8 cellular contexts compared by ENCODE assay signal in the genomic region with DNA sequence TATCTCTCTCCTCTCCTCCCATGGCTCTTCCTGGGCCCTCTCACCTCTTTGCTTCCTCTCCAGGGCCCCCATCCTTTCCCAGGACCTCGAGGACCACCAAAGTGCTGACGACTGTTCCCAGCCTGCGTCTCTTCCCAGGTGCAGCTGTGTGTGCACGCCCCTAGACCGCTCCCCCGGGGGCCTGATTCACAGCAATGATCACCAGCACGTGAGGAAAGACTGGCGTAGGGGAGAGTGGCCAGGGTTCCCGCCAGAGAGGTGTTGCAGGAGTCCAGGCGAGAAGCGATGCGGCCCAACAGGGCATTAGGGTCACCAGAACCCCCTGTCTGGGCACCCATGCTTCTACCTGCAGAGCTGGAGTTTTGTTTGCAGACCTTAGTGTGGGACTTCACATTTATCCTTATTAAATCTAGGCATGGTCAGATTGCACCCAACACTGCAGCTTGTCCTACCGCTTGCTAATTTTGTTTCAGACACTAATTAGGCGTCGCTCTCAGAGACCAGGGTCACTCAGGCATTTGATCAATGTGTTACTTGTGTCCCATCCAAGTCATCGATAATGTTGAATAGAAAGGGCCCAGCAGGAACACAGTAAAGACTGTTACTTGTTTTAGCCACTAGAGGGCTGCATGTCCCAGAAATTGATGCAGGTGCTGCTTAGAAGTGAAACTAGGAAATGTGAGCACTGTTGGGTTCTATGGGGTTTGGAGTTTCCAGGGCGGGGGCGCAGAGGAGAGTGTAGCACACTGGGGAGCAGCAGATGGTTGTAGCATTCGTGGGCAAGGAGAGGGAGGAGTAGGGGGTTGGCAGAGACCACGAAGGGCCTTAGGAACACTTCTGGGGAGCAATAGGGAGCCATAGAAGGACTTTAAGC. TPM values are rescaled to one million over a fixed set of nuclear protein-coding genes. Genes with fewer than 3 reads are reported as not detected.
DNase-seq lines count a peak whose midpoint lies in the region; ATAC-seq and TF ChIP-seq lines count a peak whose summit lies in the region.

No MANE protein-coding gene starts in this region.

- peak; percentile 78 for ATAC-seq in GM18505 (IDR thresholded peaks at IDR 0.05; ENCODE audit: unreplicated experiment)
- ATAC-seq in HG02981 (IDR thresholded peaks at IDR 0.05; ENCODE audit: unreplicated experiment), result peak; percentile 82
- ATAC-seq in left lobe of liver, result peak; percentile 93

- H3K79me2 ChIP-seq in ACC112 (ENCODE audit: control insufficient read depth, insufficient read depth, low read length, unreplicated experiment), result no peaks in the 10 kb centered on the region

- H3K36me3 ChIP-seq in ACC112 (ENCODE audit: insufficient read depth, low read length), result no peaks in the 10 kb centered on the region

- H3K27me3 ChIP-seq in ACC112 (ENCODE audit: insufficient read depth, low read length), result no peaks in the 10 kb centered on the region

- DNase-seq in NCI-H2196 (lab: John Stamatoyannopoulos, UW; ENCODE audit: unreplicated experiment), result peak; percentile 39
- peak; percentile 42 for DNase-seq in activated CD4-positive, CD25-positive, alpha-beta regulatory T cell treated with anti-CD3 and anti-CD28 coated beads, Interleukin-2, amount 50 U/mL, for 16 hours (ENCODE audit: low read depth, low spot score)
- peak; percentile 71 for DNase-seq in cerebellar cortex (ENCODE audit: low spot score)
- peak; percentile 59 for DNase-seq in left lobe of liver (ENCODE audit: low spot score)
- DNase-seq in stimulated activated CD4-positive, alpha-beta T cell treated with anti-CD3 and anti-CD28 coated beads, Interleukin-4, amount 100 ng/mL, for 48 hours (ENCODE audit: low read depth in 2 of 2), result peak; percentile 18 to 55

- peaks cover 4% of the 10 kb centered on the region for H3K4me1 ChIP-seq in ACC112 (ENCODE audit: control insufficient read depth, insufficient read depth, low read length, unreplicated experiment)

- peak overlapping the region; percentile 55 for H3K4me3 ChIP-seq in ACC112 (ENCODE audit: low read depth, low read length)

- H2AFZ ChIP-seq in ACC112 (ENCODE audit: low read length, unreplicated experiment), result peak overlapping the region; percentile 91

- TF ChIP-seq POLR2A in GM18505 (IDR thresholded peaks at IDR 0.05; ENCODE audit: borderline replicate concordance, extremely low read depth, insufficient read depth, insufficient read length), result peak; percentile 21

- H3K27ac ChIP-seq in ACC112 (ENCODE audit: low read depth, low read length), result no peak overlapping the region

RNA-seq across cellular contexts. Expression of a gene that starts 53.2 kb away (rescaled TPM):
- 8.3 TPM for total RNA-seq in left lobe of liver
